1 cellular context compared by ENCODE assay signal in the genomic region with DNA sequence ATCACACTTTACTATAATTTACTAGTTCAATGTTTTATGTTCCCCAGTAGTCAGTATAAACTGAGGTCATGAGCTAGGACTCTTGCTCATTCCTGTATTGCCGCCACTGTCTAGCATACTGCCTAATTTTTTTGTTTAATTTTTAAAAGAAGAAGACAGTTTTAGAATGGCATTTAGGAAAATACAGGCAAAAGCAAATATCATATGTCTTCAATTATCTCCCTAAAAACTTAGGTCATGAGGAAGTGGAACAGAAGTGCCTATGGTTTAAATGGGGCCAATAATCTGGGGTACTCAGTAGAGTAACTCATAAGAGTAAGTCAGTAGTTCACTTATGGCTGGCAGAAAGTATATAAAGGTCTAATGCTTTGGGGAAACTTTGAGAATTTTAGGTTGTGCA.
TF ChIP-seq lines count a peak whose summit lies in the region.

No MANE protein-coding gene starts in this region.

TF ChIP-seq in liver, 16 proteins besides CTCF, POLR2A, EP300 and RAD21 (continued from another document):
- no peak for TF ChIP-seq RXRA (IDR thresholded peaks at IDR 0.05)
- no peak for TF ChIP-seq NR2F2 (IDR thresholded peaks at IDR 0.05)
- TF ChIP-seq, protein P1, sequence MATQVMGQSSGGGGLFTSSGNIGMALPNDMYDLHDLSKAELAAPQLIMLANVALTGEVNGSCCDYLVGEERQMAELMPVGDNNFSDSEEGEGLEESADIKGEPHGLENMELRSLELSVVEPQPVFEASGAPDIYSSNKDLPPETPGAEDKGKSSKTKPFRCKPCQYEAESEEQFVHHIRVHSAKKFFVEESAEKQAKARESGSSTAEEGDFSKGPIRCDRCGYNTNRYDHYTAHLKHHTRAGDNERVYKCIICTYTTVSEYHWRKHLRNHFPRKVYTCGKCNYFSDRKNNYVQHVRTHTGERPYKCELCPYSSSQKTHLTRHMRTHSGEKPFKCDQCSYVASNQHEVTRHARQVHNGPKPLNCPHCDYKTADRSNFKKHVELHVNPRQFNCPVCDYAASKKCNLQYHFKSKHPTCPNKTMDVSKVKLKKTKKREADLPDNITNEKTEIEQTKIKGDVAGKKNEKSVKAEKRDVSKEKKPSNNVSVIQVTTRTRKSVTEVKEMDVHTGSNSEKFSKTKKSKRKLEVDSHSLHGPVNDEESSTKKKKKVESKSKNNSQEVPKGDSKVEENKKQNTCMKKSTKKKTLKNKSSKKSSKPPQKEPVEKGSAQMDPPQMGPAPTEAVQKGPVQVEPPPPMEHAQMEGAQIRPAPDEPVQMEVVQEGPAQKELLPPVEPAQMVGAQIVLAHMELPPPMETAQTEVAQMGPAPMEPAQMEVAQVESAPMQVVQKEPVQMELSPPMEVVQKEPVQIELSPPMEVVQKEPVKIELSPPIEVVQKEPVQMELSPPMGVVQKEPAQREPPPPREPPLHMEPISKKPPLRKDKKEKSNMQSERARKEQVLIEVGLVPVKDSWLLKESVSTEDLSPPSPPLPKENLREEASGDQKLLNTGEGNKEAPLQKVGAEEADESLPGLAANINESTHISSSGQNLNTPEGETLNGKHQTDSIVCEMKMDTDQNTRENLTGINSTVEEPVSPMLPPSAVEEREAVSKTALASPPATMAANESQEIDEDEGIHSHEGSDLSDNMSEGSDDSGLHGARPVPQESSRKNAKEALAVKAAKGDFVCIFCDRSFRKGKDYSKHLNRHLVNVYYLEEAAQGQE (IDR thresholded peaks at IDR 0.05): no peak
- TF ChIP-seq YY1 (IDR thresholded peaks at IDR 0.05): no peak
- TF ChIP-seq, protein P2, sequence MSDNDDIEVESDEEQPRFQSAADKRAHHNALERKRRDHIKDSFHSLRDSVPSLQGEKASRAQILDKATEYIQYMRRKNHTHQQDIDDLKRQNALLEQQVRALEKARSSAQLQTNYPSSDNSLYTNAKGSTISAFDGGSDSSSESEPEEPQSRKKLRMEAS (IDR thresholded peaks at IDR 0.05): no peak
- no peak for TF ChIP-seq JUND (IDR thresholded peaks at IDR 0.05)
- TF ChIP-seq ZBTB33 (IDR thresholded peaks at IDR 0.05): no peak
- no peak for TF ChIP-seq EGR1 (IDR thresholded peaks at IDR 0.05; ENCODE audit: low read depth in 2 of 2)
TF ChIP-seq in liver: peak in this region for 0.
